Comparison of ENCODE assay signal across 1 cellular context in the genomic region with DNA sequence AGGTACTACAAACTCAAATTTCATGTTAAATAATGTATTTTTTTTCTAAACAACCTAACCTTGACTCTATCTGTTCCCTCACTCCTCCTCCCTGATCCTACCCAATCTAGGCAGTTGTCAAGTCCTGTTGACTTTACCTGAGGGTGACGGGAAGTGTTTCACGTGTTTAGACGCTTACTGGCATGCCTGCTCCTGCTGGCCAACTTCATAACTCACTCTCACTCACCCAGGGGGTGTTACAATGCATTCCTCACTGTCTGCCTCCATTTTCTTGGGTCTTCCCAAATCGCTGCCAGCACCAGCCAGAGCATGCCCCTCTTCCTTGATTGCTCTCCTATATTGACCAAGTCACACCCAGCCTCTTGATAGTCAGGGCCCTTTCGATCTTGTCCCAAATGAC.
TF ChIP-seq lines count a peak whose summit lies in the region.

No MANE protein-coding gene starts in this region.

TF ChIP-seq in HepG2, 621 proteins besides CTCF, POLR2A, EP300 and RAD21 (continued from another document and continues in another):
- TF ChIP-seq, protein P1, sequence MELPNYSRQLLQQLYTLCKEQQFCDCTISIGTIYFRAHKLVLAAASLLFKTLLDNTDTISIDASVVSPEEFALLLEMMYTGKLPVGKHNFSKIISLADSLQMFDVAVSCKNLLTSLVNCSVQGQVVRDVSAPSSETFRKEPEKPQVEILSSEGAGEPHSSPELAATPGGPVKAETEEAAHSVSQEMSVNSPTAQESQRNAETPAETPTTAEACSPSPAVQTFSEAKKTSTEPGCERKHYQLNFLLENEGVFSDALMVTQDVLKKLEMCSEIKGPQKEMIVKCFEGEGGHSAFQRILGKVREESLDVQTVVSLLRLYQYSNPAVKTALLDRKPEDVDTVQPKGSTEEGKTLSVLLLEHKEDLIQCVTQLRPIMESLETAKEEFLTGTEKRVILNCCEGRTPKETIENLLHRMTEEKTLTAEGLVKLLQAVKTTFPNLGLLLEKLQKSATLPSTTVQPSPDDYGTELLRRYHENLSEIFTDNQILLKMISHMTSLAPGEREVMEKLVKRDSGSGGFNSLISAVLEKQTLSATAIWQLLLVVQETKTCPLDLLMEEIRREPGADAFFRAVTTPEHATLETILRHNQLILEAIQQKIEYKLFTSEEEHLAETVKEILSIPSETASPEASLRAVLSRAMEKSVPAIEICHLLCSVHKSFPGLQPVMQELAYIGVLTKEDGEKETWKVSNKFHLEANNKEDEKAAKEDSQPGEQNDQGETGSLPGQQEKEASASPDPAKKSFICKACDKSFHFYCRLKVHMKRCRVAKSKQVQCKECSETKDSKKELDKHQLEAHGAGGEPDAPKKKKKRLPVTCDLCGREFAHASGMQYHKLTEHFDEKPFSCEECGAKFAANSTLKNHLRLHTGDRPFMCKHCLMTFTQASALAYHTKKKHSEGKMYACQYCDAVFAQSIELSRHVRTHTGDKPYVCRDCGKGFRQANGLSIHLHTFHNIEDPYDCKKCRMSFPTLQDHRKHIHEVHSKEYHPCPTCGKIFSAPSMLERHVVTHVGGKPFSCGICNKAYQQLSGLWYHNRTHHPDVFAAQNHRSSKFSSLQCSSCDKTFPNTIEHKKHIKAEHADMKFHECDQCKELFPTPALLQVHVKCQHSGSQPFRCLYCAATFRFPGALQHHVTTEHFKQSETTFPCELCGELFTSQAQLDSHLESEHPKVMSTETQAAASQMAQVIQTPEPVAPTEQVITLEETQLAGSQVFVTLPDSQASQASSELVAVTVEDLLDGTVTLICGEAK (IDR thresholded peaks at IDR 0.05) = no peak
- TF ChIP-seq, protein P1 (CRISPR knock-in tag; IDR thresholded peaks at IDR 0.05) = peak; percentile 58; the same call in 1 of the 2 replicates
- TF ChIP-seq ZNF143 (CRISPR knock-in tag; IDR thresholded peaks at IDR 0.05) (peak; percentile 68), MAFF (IDR thresholded peaks at IDR 0.05; ENCODE audit: low read depth, low read length) (no peak), ZBTB3 (CRISPR knock-in tag; IDR thresholded peaks at IDR 0.05; ENCODE audit: borderline replicate concordance, low read depth) (no peak; the same call in 1 of the 2 replicates), XBP1 (CRISPR knock-in tag; IDR thresholded peaks at IDR 0.05) (no peak), ZNF816 (CRISPR knock-in tag; IDR thresholded peaks at IDR 0.05; ENCODE audit: borderline replicate concordance) (no peak), ZNF672 (CRISPR knock-in tag; IDR thresholded peaks at IDR 0.05) (no peak), ZNF543 (CRISPR knock-in tag; IDR thresholded peaks at IDR 0.05) (no peak), FOXK2 (IDR thresholded peaks at IDR 0.05) (no peak), HMGA1 (CRISPR knock-in tag; conservative IDR thresholded peaks at IDR 0.05) (no peak), ZNF614 (CRISPR knock-in tag; IDR thresholded peaks at IDR 0.05; ENCODE audit: borderline replicate concordance) (peak; percentile 79), ZKSCAN5 (CRISPR knock-in tag; IDR thresholded peaks at IDR 0.05) (no peak), ZNF253 (CRISPR knock-in tag; IDR thresholded peaks at IDR 0.05; ENCODE audit: borderline replicate concordance) (no peak), FOSL1 (CRISPR knock-in tag; IDR thresholded peaks at IDR 0.05; ENCODE audit: borderline replicate concordance) (no peak), TP53 (CRISPR knock-in tag; conservative IDR thresholded peaks at IDR 0.05) (no peak), ZFAT (CRISPR knock-in tag; conservative IDR thresholded peaks at IDR 0.05) (no peak), ZNF24 (IDR thresholded peaks at IDR 0.05) (no peak), ZNF335 (CRISPR knock-in tag; IDR thresholded peaks at IDR 0.05) (0 out of 2 replicates have a peak, but pooled peaks have one; percentile 60), HNRNPL (IDR thresholded peaks at IDR 0.05; ENCODE audit: low read depth, low read length) (no peak), SMARCC2 (IDR thresholded peaks at IDR 0.05) (no peak), ZNF850 (CRISPR knock-in tag; conservative IDR thresholded peaks at IDR 0.05) (no peak), MBNL3 (CRISPR knock-in tag; conservative IDR thresholded peaks at IDR 0.05) (no peak), RORA (CRISPR knock-in tag; IDR thresholded peaks at IDR 0.05) (no peak), SP4 (CRISPR knock-in tag; IDR thresholded peaks at IDR 0.05) (no peak), FLYWCH1 (CRISPR knock-in tag; IDR thresholded peaks at IDR 0.05) (no peak), ZFYVE20 (CRISPR knock-in tag; IDR thresholded peaks at IDR 0.05; ENCODE audit: borderline replicate concordance, low read depth) (no peak), ZNF790 (CRISPR knock-in tag; IDR thresholded peaks at IDR 0.05; ENCODE audit: borderline replicate concordance) (no peak)
- TF ChIP-seq, protein P2, sequence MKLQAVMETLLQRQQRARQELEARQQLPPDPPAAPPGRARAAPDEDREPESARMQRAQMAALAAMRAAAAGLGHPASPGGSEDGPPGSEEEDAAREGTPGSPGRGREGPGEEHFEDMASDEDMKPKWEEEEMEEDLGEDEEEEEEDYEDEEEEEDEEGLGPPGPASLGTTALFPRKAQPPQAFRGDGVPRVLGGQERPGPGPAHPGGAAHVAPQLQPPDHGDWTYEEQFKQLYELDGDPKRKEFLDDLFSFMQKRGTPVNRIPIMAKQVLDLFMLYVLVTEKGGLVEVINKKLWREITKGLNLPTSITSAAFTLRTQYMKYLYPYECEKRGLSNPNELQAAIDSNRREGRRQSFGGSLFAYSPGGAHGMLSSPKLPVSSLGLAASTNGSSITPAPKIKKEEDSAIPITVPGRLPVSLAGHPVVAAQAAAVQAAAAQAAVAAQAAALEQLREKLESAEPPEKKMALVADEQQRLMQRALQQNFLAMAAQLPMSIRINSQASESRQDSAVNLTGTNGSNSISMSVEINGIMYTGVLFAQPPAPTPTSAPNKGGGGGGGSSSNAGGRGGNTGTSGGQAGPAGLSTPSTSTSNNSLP (IDR thresholded peaks at IDR 0.05; ENCODE audit: low read depth, low read length) = no peak
- TF ChIP-seq, protein P3, sequence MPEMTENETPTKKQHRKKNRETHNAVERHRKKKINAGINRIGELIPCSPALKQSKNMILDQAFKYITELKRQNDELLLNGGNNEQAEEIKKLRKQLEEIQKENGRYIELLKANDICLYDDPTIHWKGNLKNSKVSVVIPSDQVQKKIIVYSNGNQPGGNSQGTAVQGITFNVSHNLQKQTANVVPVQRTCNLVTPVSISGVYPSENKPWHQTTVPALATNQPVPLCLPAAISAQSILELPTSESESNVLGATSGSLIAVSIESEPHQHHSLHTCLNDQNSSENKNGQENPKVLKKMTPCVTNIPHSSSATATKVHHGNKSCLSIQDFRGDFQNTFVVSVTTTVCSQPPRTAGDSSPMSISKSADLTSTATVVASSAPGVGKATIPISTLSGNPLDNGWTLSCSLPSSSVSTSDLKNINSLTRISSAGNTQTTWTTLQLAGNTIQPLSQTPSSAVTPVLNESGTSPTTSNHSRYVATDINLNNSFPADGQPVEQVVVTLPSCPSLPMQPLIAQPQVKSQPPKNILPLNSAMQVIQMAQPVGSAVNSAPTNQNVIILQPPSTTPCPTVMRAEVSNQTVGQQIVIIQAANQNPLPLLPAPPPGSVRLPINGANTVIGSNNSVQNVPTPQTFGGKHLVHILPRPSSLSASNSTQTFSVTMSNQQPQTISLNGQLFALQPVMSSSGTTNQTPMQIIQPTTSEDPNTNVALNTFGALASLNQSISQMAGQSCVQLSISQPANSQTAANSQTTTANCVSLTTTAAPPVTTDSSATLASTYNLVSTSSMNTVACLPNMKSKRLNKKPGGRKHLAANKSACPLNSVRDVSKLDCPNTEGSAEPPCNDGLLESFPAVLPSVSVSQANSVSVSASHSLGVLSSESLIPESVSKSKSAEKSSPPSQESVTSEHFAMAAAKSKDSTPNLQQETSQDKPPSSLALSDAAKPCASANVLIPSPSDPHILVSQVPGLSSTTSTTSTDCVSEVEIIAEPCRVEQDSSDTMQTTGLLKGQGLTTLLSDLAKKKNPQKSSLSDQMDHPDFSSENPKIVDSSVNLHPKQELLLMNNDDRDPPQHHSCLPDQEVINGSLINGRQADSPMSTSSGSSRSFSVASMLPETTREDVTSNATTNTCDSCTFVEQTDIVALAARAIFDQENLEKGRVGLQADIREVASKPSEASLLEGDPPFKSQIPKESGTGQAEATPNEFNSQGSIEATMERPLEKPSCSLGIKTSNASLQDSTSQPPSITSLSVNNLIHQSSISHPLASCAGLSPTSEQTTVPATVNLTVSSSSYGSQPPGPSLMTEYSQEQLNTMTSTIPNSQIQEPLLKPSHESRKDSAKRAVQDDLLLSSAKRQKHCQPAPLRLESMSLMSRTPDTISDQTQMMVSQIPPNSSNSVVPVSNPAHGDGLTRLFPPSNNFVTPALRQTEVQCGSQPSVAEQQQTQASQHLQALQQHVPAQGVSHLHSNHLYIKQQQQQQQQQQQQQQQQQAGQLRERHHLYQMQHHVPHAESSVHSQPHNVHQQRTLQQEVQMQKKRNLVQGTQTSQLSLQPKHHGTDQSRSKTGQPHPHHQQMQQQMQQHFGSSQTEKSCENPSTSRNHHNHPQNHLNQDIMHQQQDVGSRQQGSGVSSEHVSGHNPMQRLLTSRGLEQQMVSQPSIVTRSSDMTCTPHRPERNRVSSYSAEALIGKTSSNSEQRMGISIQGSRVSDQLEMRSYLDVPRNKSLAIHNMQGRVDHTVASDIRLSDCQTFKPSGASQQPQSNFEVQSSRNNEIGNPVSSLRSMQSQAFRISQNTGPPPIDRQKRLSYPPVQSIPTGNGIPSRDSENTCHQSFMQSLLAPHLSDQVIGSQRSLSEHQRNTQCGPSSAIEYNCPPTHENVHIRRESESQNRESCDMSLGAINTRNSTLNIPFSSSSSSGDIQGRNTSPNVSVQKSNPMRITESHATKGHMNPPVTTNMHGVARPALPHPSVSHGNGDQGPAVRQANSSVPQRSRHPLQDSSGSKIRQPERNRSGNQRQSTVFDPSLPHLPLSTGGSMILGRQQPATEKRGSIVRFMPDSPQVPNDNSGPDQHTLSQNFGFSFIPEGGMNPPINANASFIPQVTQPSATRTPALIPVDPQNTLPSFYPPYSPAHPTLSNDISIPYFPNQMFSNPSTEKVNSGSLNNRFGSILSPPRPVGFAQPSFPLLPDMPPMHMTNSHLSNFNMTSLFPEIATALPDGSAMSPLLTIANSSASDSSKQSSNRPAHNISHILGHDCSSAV (CRISPR knock-in tag; IDR thresholded peaks at IDR 0.05; ENCODE audit: borderline replicate concordance) = no peak
- TF ChIP-seq, protein P4, sequence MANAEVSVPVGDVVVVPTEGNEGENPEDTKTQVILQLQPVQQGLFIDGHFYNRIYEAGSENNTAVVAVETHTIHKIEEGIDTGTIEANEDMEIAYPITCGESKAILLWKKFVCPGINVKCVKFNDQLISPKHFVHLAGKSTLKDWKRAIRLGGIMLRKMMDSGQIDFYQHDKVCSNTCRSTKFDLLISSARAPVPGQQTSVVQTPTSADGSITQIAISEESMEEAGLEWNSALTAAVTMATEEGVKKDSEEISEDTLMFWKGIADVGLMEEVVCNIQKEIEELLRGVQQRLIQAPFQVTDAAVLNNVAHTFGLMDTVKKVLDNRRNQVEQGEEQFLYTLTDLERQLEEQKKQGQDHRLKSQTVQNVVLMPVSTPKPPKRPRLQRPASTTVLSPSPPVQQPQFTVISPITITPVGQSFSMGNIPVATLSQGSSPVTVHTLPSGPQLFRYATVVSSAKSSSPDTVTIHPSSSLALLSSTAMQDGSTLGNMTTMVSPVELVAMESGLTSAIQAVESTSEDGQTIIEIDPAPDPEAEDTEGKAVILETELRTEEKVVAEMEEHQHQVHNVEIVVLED (CRISPR knock-in tag; IDR thresholded peaks at IDR 0.05; ENCODE audit: borderline replicate concordance) = no peak
- TF ChIP-seq, protein P5, sequence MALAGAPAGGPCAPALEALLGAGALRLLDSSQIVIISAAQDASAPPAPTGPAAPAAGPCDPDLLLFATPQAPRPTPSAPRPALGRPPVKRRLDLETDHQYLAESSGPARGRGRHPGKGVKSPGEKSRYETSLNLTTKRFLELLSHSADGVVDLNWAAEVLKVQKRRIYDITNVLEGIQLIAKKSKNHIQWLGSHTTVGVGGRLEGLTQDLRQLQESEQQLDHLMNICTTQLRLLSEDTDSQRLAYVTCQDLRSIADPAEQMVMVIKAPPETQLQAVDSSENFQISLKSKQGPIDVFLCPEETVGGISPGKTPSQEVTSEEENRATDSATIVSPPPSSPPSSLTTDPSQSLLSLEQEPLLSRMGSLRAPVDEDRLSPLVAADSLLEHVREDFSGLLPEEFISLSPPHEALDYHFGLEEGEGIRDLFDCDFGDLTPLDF (CRISPR knock-in tag; IDR thresholded peaks at IDR 0.05) = no peak
- TF ChIP-seq, protein P6, sequence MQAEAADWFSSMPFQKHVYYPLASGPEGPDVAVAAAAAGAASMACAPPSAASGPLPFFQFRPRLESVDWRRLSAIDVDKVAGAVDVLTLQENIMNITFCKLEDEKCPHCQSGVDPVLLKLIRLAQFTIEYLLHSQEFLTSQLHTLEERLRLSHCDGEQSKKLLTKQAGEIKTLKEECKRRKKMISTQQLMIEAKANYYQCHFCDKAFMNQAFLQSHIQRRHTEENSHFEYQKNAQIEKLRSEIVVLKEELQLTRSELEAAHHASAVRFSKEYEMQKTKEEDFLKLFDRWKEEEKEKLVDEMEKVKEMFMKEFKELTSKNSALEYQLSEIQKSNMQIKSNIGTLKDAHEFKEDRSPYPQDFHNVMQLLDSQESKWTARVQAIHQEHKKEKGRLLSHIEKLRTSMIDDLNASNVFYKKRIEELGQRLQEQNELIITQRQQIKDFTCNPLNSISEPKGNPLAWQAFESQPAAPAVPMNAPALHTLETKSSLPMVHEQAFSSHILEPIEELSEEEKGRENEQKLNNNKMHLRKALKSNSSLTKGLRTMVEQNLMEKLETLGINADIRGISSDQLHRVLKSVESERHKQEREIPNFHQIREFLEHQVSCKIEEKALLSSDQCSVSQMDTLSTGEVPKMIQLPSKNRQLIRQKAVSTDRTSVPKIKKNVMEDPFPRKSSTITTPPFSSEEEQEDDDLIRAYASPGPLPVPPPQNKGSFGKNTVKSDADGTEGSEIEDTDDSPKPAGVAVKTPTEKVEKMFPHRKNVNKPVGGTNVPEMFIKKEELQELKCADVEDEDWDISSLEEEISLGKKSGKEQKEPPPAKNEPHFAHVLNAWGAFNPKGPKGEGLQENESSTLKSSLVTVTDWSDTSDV (CRISPR knock-in tag; IDR thresholded peaks at IDR 0.05) = no peak
